In the genomic region with DNA sequence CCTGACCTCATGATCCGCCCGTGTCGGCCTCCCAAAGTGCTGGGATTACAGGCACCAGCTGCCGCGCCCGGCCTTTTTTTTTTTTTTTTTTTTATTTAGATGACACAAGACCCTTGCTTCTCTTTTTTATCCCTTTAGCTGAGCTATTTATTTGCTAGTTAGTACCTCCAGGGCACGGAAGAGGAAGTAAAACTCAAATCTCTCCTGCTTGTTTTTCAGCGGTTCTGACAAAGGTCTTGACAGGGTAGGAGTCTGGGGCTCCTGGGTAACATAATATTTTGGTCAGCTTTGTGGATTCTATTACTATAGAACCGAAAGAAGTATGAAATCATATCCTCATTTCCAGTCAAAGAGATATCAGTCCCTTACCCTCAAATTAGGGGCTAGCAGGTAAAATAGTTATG, we compare ENCODE assay signal across 9 cellular contexts. TPM values are rescaled to one million over a fixed set of nuclear protein-coding genes. Genes with fewer than 3 reads are reported as not detected.
DNase-seq lines count a peak whose midpoint lies in the region; ATAC-seq and TF ChIP-seq lines count a peak whose summit lies in the region.
"Had no signal": no experiment of that assay in that cellular context is flagged by ENCODE, and none has a peak within 500 bp of the region (broad histone marks: within the 10 kb centered on the region; RNA-seq: fewer than 3 reads in every experiment).

No MANE protein-coding gene starts in this region.

- ATAC-seq in GM19025 (IDR thresholded peaks at IDR 0.05; ENCODE audit: low read depth, unreplicated experiment) (peak; percentile 86), HG02763 (IDR thresholded peaks at IDR 0.05; ENCODE audit: unreplicated experiment) (peak; percentile 84)

- H3K9me3 ChIP-seq in neutrophil (no peaks in the 10 kb centered on the region), suprapubic skin (no peaks in the 10 kb centered on the region)

- H3K27me3 ChIP-seq in neutrophil, result no peaks in the 10 kb centered on the region
- H3K27me3 ChIP-seq in suprapubic skin, result no peaks in the 10 kb centered on the region

- 74% methylated on average over 9 of the region's 9 CpGs for WGBS in suprapubic skin

- TF ChIP-seq CTCF in neutrophil (IDR thresholded peaks at IDR 0.05) (no peak), suprapubic skin (IDR thresholded peaks at IDR 0.05) (no peak)

- H3K27ac ChIP-seq in neutrophil (peak overlapping the region; percentile 88), suprapubic skin (no peak overlapping the region)

- DNase-seq in MV-4-11 (lab: John Stamatoyannopoulos, UW), result peak; percentile 98
- DNase-seq in SW480 (ENCODE audit: low spot score), result no peak
- no peak for DNase-seq in C1 segment of cervical spinal cord (lab: John Stamatoyannopoulos, UW)
- DNase-seq in nucleus accumbens (lab: John Stamatoyannopoulos, UW), result no peak
- DNase-seq in suprapubic skin (ENCODE audit: low spot score in 2 of 2), result no peak
- DNase-seq: SHP77 had no signal

- TF ChIP-seq POLR2A in suprapubic skin (IDR thresholded peaks at IDR 0.05), result no peak

- H3K36me3 ChIP-seq in neutrophil (peaks cover 14% of the 10 kb centered on the region), suprapubic skin (no peaks in the 10 kb centered on the region)

- peaks cover 48 to 53% of the 10 kb centered on the region in 2 experiments for H3K4me1 ChIP-seq in neutrophil (ENCODE audit: control insufficient read depth in 1 of 2, insufficient read depth in 1 of 2, low read depth in 1 of 2, low read length in 1 of 2)
- no peaks in the 10 kb centered on the region for H3K4me1 ChIP-seq in suprapubic skin

- H3K4me3 ChIP-seq in neutrophil (ENCODE audit: low read depth in 1 of 2, low read length in 1 of 2), result peak overlapping the region; percentile 31 to 34
- H3K4me3 ChIP-seq in suprapubic skin, result no peak overlapping the region

- TF ChIP-seq EP300 in suprapubic skin (IDR thresholded peaks at IDR 0.05), result no peak

RNA-seq across cellular contexts. Expression of a gene that starts 44.0 kb away (rescaled TPM):
- total RNA-seq in suprapubic skin, result 10 to 100 TPM; 11.2 to 28.6 (median 16.7) TPM
